In the genomic region with DNA sequence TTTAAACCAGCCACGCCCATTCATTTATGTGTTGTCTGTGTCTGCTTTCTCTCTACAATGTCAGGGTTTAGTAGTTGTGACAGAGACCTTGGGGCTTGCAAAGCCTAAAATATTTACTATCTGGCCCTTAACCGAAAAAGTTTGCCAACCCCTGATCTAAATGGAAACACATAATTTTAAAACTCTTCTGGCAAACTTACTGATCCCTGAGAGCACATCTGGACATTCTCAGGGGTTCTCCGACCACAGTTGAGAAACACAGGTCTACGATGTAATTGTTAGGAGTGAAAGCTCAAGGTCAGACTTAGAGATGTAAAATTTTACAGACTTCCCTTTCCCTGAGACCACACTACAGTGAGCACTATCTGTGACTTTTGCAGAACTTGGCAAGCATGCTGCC, we compare ENCODE assay signal across 20 cellular contexts. TPM values are rescaled to one million over a fixed set of nuclear protein-coding genes. Genes with fewer than 3 reads are reported as not detected.
DNase-seq lines count a peak whose midpoint lies in the region; ATAC-seq, FAIRE-seq and TF ChIP-seq lines count a peak whose summit lies in the region.
"Had no signal": no experiment of that assay in that cellular context is flagged by ENCODE, and none has a peak within 500 bp of the region (broad histone marks: within the 10 kb centered on the region; RNA-seq: fewer than 3 reads in every experiment).

No MANE protein-coding gene starts in this region.

- DNase-seq in HepG2 (ENCODE audit: low spot score) (no peak), right lobe of liver (no peak), EL (no peak), D341Med (ENCODE audit: low spot score) (no peak), medulla oblongata (ENCODE audit: extremely low spot score) (no peak)
- DNase-seq: activated CD8-positive, alpha-beta memory T cell treated with anti-CD3 and anti-CD28 coated beads for 24 hours; activated gamma-delta T cell; effector memory CD4-positive, alpha-beta T cell; NCI-H1436; NCI-H446; stimulated activated naive CD8-positive, alpha-beta T cell treated with anti-CD3 and anti-CD28 coated beads, Interleukin-15, amount 100 ng/mL, for 72 hours had no signal

- H3K4me2 ChIP-seq in HepG2 (ENCODE audit: low read depth, low read length) (peak overlapping the region; percentile 6; the same call in 1 of the 2 replicates), neural cell (ENCODE audit: low read length) (no peak overlapping the region)
- H3K4me2 ChIP-seq: A549 had no signal

- H3F3A ChIP-seq in neural cell (ENCODE audit: insufficient read depth, low read length, poor library complexity, severe bottlenecking) = no peaks in the 10 kb centered on the region

- intact Hi-C loops in HepG2 (cut with micrococcal nuclease; ENCODE audit: unreplicated experiment) (no loop called here), right lobe of liver (cut with DNase I) (no loop called here)

- H3K79me2 ChIP-seq in HepG2 (ENCODE audit: insufficient read depth, low read length) (no peaks in the 10 kb centered on the region), neural cell (replicated peaks; ENCODE audit: insufficient read depth, low read length) (no peaks in the 10 kb centered on the region)

- TF ChIP-seq EP300 in HepG2 (IDR thresholded peaks at IDR 0.05; ENCODE audit: low read depth in 2 of 2, low read length in 2 of 2) (no peak), HepG2 (CRISPR knock-in tag; IDR thresholded peaks at IDR 0.05; ENCODE audit: borderline replicate concordance) (no peak), neural cell (conservative IDR thresholded peaks at IDR 0.05; ENCODE audit: poor library complexity, severe bottlenecking) (no peak)

- H4K20me1 ChIP-seq in HepG2 (ENCODE audit: insufficient read depth, low read length) = no peaks in the 10 kb centered on the region
- H4K20me1 ChIP-seq in neural cell (ENCODE audit: insufficient read depth) = no peaks in the 10 kb centered on the region

- POLR2A ChIA-PET in HepG2 (lab: Yijun Ruan, JAX) = no interaction called here

- H2AFZ ChIP-seq in HepG2 (ENCODE audit: low read length) = no peak overlapping the region
- H2AFZ ChIP-seq in neural cell (ENCODE audit: low read depth, low read length) = no peak overlapping the region

- TF ChIP-seq CTCF in HepG2 (CRISPR knock-in tag; IDR thresholded peaks at IDR 0.05) (no peak), right lobe of liver (IDR thresholded peaks at IDR 0.05) (no peak), neural cell (IDR thresholded peaks at IDR 0.05; ENCODE audit: poor library complexity, severe bottlenecking) (no peak)

- H3K27ac ChIP-seq in HepG2 (ENCODE audit: extremely low read length, insufficient read depth, low read length) (no peak overlapping the region), right lobe of liver (no peak overlapping the region), ectodermal cell (ENCODE audit: insufficient read depth, low read depth, low read length, poor library complexity, severe bottlenecking) (peak overlapping the region; percentile 52), neural cell (ENCODE audit: low read length) (no peak overlapping the region)
- H3K27ac ChIP-seq: A549, VCaP had no signal

- no TSS peak for BruUV-seq in HepG2 (replicated peaks; lab: Mats Ljungman, UMichigan)

- H3K36me3 ChIP-seq in HepG2 (replicated peaks in 1 of 2; ENCODE audit: control insufficient read depth in 1 of 2, insufficient read depth in 2 of 2, low read length in 2 of 2) (no peaks in the 10 kb centered on the region), right lobe of liver (no peaks in the 10 kb centered on the region), ectodermal cell (ENCODE audit: control insufficient read depth, insufficient read depth, low read length) (no peaks in the 10 kb centered on the region), neural cell (ENCODE audit: insufficient read depth, low read length) (no peaks in the 10 kb centered on the region)

- H3K9me2 ChIP-seq in neural cell (ENCODE audit: insufficient read depth, low read length) = no peaks in the 10 kb centered on the region

- ATAC-seq in HepG2 (no peak; the same call in 2 of the 3 replicates), right lobe of liver (no peak), GM18517 (IDR thresholded peaks at IDR 0.05; ENCODE audit: unreplicated experiment) (no peak)
- ATAC-seq: A549; K562; stimulated activated naive CD8-positive, alpha-beta T cell treated with anti-CD3 and anti-CD28 coated beads, Interleukin-15, amount 100 ng/mL, for 72 hours had no signal

- H3K9ac ChIP-seq in HepG2 (ENCODE audit: insufficient read depth, low read depth, low read length) = no peak overlapping the region
- no peak overlapping the region for H3K9ac ChIP-seq in neural cell (ENCODE audit: low read length)

- H3K27me3 ChIP-seq in HepG2 (ENCODE audit: control insufficient read depth in 1 of 2, insufficient read depth in 2 of 2, low read length in 2 of 2) (no peaks in the 10 kb centered on the region), right lobe of liver (no peaks in the 10 kb centered on the region), ectodermal cell (ENCODE audit: control insufficient read depth, insufficient read depth, low read length, poor library complexity, severe bottlenecking) (no peaks in the 10 kb centered on the region), neural cell (ENCODE audit: insufficient read depth, low read depth, low read length) (no peaks in the 10 kb centered on the region)

- in situ Hi-C loops in HepG2 (cut with HindIII; ENCODE audit: extremely low pct_ligation_motif_present, low pct_unique_long_range_greater_than_20kb) = no loop called here

- TF ChIP-seq POLR2A in HepG2 (IDR thresholded peaks at IDR 0.05; ENCODE audit: insufficient read depth in 1 of 2, low read depth in 2 of 2, low read length in 2 of 2) (no peak), right lobe of liver (IDR thresholded peaks at IDR 0.05) (no peak)

- H3K4me3 ChIP-seq in HepG2 (replicated peaks in 1 of 3; ENCODE audit: insufficient read depth in 1 of 3, low read depth in 2 of 3, low read length in 3 of 3) (no peak overlapping the region), right lobe of liver (no peak overlapping the region), ectodermal cell (ENCODE audit: insufficient read depth, low read depth, low read length) (no peak overlapping the region), neural cell (ENCODE audit: low read length) (peak overlapping the region; percentile 7)
- H3K4me3 ChIP-seq: A549, K562 had no signal

- no peak for TF ChIP-seq RAD21 in HepG2 (CRISPR knock-in tag; IDR thresholded peaks at IDR 0.05)
- TF ChIP-seq RAD21 in neural cell (conservative IDR thresholded peaks at IDR 0.05) = no peak

- H3K4me1 ChIP-seq in HepG2 (ENCODE audit: insufficient read depth, low read length) = no peaks in the 10 kb centered on the region
- no peaks in the 10 kb centered on the region for H3K4me1 ChIP-seq in right lobe of liver
- peaks cover 20% of the 10 kb centered on the region for H3K4me1 ChIP-seq in ectodermal cell (ENCODE audit: control insufficient read depth, insufficient read depth, low read length)
- H3K4me1 ChIP-seq: A549 had no signal

- CTCF ChIA-PET in HepG2 (lab: Yijun Ruan, JAX; ENCODE audit: low intra/inter-chr PET ratio, low total read pairs) = no interaction called here

- H3K9me3 ChIP-seq in HepG2 (ENCODE audit: low read length) (no peaks in the 10 kb centered on the region), right lobe of liver (no peaks in the 10 kb centered on the region), ectodermal cell (ENCODE audit: control insufficient read depth, low read length) (no peaks in the 10 kb centered on the region), neural cell (ENCODE audit: low read length) (no peaks in the 10 kb centered on the region)
- H3K9me3 ChIP-seq: A549 had no signal

- FAIRE-seq in HepG2 (lab: Jason Lieb, UNC) = no peak
- FAIRE-seq: A549, frontal cortex, G401.6, GM19239, K562 had no signal

- 15% methylated on average over 4 of the region's 4 CpGs for WGBS in HepG2 (ENCODE audit: low lambda C conversion rate)
- 71% methylated on average over 4 of the region's 4 CpGs for WGBS in right lobe of liver (ENCODE audit: insufficient coverage, low coverage, low lambda C conversion rate, missing lambda C conversion rate)
- 93 to 94% methylated on average over 4 of the region's 4 CpGs for WGBS in ectodermal cell, 2 experiments

TF ChIP-seq in HepG2, 621 proteins besides CTCF, POLR2A, EP300 and RAD21 (continues in another document):
- TF ChIP-seq KLF9 (CRISPR knock-in tag; IDR thresholded peaks at IDR 0.05; ENCODE audit: low read depth) = no peak
- no peak for TF ChIP-seq FOXO1 (CRISPR knock-in tag; IDR thresholded peaks at IDR 0.05)

TF ChIP-seq in neural cell, 6 proteins besides CTCF, POLR2A, EP300 and RAD21 (continues in another document):
- TF ChIP-seq EZH2 (IDR thresholded peaks at IDR 0.05; ENCODE audit: borderline replicate concordance, insufficient read depth, low read length, poor library complexity, severe bottlenecking) = no peak
- no peak for TF ChIP-seq TAF1 (IDR thresholded peaks at IDR 0.05; ENCODE audit: low read depth)

RNA-seq across cellular contexts. Expression of a gene that starts 21.4 kb away (rescaled TPM):
- total RNA-seq in HepG2 (2016; rRNA removed; fragmentation: Illumina TruSeq; extraction: Trizol) (0.25 and 0.55 TPM in 2 replicates), right lobe of liver (1 to 10 TPM in 2 of 6 experiments, under 1 TPM in 4; 0.74 to 1.9 (median 0.96) TPM)
- total RNA-seq in HepG2 (2016; cell fraction: cytosol; rRNA removed; fragmentation: Illumina TruSeq; extraction: Trizol; ENCODE audit: low read depth) = 0.91 and 1.2 TPM in 2 replicates
- 0.42 and 0.65 TPM in 2 replicates for total RNA-seq in HepG2 (2016; cell fraction: insoluble cytoplasmic fraction; rRNA removed; fragmentation: Illumina TruSeq; extraction: Trizol)
- total RNA-seq in HepG2 (2016; cell fraction: membrane; rRNA removed; fragmentation: Illumina TruSeq; extraction: Trizol) = 0.48 and 0.59 TPM in 2 replicates
- 1.6 and 1.8 TPM in 2 replicates for total RNA-seq in HepG2 (2016; cell fraction: nucleus; rRNA removed; fragmentation: Illumina TruSeq; extraction: Trizol)
- polyA plus RNA-seq in HepG2 (2011; rRNA removed) (0.63 and 0.76 TPM in 2 replicates), neural cell (20.3 and 20.6 TPM in 2 replicates)
- polyA plus RNA-seq in HepG2 (2011; cell fraction: cytosol; rRNA removed) = 0.25 and 0.50 TPM in 2 replicates
- 2.6 and 2.8 TPM in 2 replicates for polyA plus RNA-seq in HepG2 (2011; cell fraction: nucleus; rRNA removed)
- 0.28 and 0.37 TPM in 2 replicates for polyA plus RNA-seq in HepG2 (2012)
- 0.02 and 0.08 TPM in 2 replicates for polyA plus RNA-seq in HepG2 (2016; cell fraction: cytosol; fragmentation: Illumina TruSeq; extraction: Trizol; ENCODE audit: low read depth)
- 0.17 and 0.21 TPM in 2 replicates for polyA plus RNA-seq in HepG2 (2016; cell fraction: insoluble cytoplasmic fraction; fragmentation: Illumina TruSeq; extraction: Trizol; ENCODE audit: low read depth)
- 0.06 TPM in 1 of 2 replicates, not detected in the other for polyA plus RNA-seq in HepG2 (2016; cell fraction: membrane; fragmentation: Illumina TruSeq; extraction: Trizol; ENCODE audit: low read depth)
- polyA plus RNA-seq in HepG2 (2016; cell fraction: nucleus; fragmentation: Illumina TruSeq; extraction: Trizol; ENCODE audit: insufficient read depth, low read depth) = 0.47 and 0.68 TPM in 2 replicates
- polyA minus RNA-seq in HepG2 (2011; rRNA and poly(A)+ RNA removed; ENCODE audit: low replicate concordance) = 1.3 and 5.8 TPM in 2 replicates
- 0.62 and 0.69 TPM in 2 replicates for polyA minus RNA-seq in HepG2 (2011; cell fraction: cytosol; rRNA and poly(A)+ RNA removed)
- 2.1 and 2.8 TPM in 2 replicates for polyA minus RNA-seq in HepG2 (2011; cell fraction: nucleus; rRNA and poly(A)+ RNA removed)
- 16.5 TPM for polyA plus RNA-seq in ectodermal cell (2013, experiment 1 of 4)
- polyA plus RNA-seq in ectodermal cell (2013, experiment 2 of 4) = 18.2 TPM
- 15.8 TPM for polyA plus RNA-seq in ectodermal cell (2013, experiment 3 of 4)
- polyA plus RNA-seq in ectodermal cell (2013, experiment 4 of 4) = 21.6 TPM
- 66.5 and 73.4 TPM in 2 replicates for polyA minus RNA-seq in neural cell
